ENCODE assay signal across 9 cellular contexts in genomic region chr15:60798821-60799220, GRCh38.
DNase-seq lines count a peak whose midpoint lies in the region; ATAC-seq, FAIRE-seq and TF ChIP-seq lines count a peak whose summit lies in the region.
"Had no signal": no experiment of that assay in that cellular context is flagged by ENCODE, and none has a peak within 500 bp of the region (broad histone marks: within the 10 kb centered on the region; RNA-seq: fewer than 3 reads in every experiment).

No MANE protein-coding gene starts in this region.

- no TSS peak for BruUV-seq in HepG2 (replicated peaks; lab: Mats Ljungman, UMichigan)

- 4% methylated on average over 4 of the region's 4 CpGs for WGBS in HepG2 (ENCODE audit: low lambda C conversion rate)

- H3K79me2 ChIP-seq in HepG2 (ENCODE audit: insufficient read depth, low read length) (no peaks in the 10 kb centered on the region), MM.1S (ENCODE audit: low read length) (no peaks in the 10 kb centered on the region)

- H3K27me3 ChIP-seq in AG04450 (ENCODE audit: control insufficient read depth, insufficient read depth, low read length), result no peaks in the 10 kb centered on the region
- peaks cover 0 to 3% of the 10 kb centered on the region in 2 experiments; a peak in 1 of 5 replicates for H3K27me3 ChIP-seq in HepG2 (ENCODE audit: control insufficient read depth in 1 of 2, insufficient read depth in 2 of 2, low read length in 2 of 2)
- H3K27me3 ChIP-seq in MM.1S (replicated peaks; ENCODE audit: insufficient read depth, low read length), result no peaks in the 10 kb centered on the region
- H3K27me3 ChIP-seq: right lobe of liver had no signal

- H2AFZ ChIP-seq in HepG2 (ENCODE audit: low read length) (no peak overlapping the region), MM.1S (ENCODE audit: low read length) (no peak overlapping the region)

- no peak for TF ChIP-seq POLR2A in HepG2 (IDR thresholded peaks at IDR 0.05; ENCODE audit: insufficient read depth in 1 of 2, low read depth in 2 of 2, low read length in 2 of 2)

- H3K36me3 ChIP-seq in HepG2 (replicated peaks in 1 of 2; ENCODE audit: control insufficient read depth in 1 of 2, insufficient read depth in 2 of 2, low read length in 2 of 2) (no peaks in the 10 kb centered on the region), MM.1S (replicated peaks; ENCODE audit: insufficient read depth, low read length) (no peaks in the 10 kb centered on the region)
- H3K36me3 ChIP-seq: right lobe of liver had no signal

- no peaks in the 10 kb centered on the region for H3F3A ChIP-seq in MM.1S (ENCODE audit: insufficient read depth, low read length)

- intact Hi-C loops in HepG2 (cut with micrococcal nuclease; ENCODE audit: unreplicated experiment), result no loop called here

- no peak overlapping the region for H3K4me3 ChIP-seq in AG04450 (ENCODE audit: low read depth, low read length)
- no peak overlapping the region for H3K4me3 ChIP-seq in HepG2 (replicated peaks in 1 of 3; ENCODE audit: insufficient read depth in 1 of 3, low read depth in 2 of 3, low read length in 3 of 3)
- H3K4me3 ChIP-seq in MM.1S (ENCODE audit: low read length), result no peak overlapping the region
- H3K4me3 ChIP-seq: right lobe of liver had no signal

- TF ChIP-seq EP300 in HepG2 (IDR thresholded peaks at IDR 0.05; ENCODE audit: low read depth in 2 of 2, low read length in 2 of 2), result no peak; a peak in 1 of 4 replicates
- no peak for TF ChIP-seq EP300 in HepG2 (CRISPR knock-in tag; IDR thresholded peaks at IDR 0.05; ENCODE audit: borderline replicate concordance)

- H4K20me1 ChIP-seq in HepG2 (ENCODE audit: insufficient read depth, low read length), result no peaks in the 10 kb centered on the region
- H4K20me1 ChIP-seq in MM.1S (ENCODE audit: insufficient read depth, low read length), result no peaks in the 10 kb centered on the region

- POLR2A ChIA-PET in AG04450 (lab: Yijun Ruan, JAX) (interaction anchor here (0.7 kb wide), 1 partner anchor 176 kb away, joined by 4 read pairs; no protein-coding TSS in a partner anchor), HepG2 (lab: Yijun Ruan, JAX) (interaction anchor here (1.0 kb wide), 1 partner anchor 208 kb away, joined by 4 read pairs; no protein-coding TSS in a partner anchor)

- peaks cover 13 to 35% of the 10 kb centered on the region in 2 donors for H3K36me3 Mint-ChIP-seq in activated naive CD4-positive, alpha-beta T cell treated with anti-CD3 and anti-CD28 coated beads, Interleukin-2, amount 50 U/mL, for 72 hours

- peak overlapping the region in 1 of 2 donors; percentile 99 for H3K27ac Mint-ChIP-seq in activated naive CD4-positive, alpha-beta T cell treated with anti-CD3 and anti-CD28 coated beads, Interleukin-2, amount 50 U/mL, for 72 hours

- H3K27ac ChIP-seq in AG04450 (ENCODE audit: low read depth, low read length), result no peak overlapping the region
- H3K27ac ChIP-seq in HepG2 (ENCODE audit: extremely low read length, insufficient read depth, low read length), result no peak overlapping the region
- no peak overlapping the region for H3K27ac ChIP-seq in MM.1S (ENCODE audit: low read length)

- in situ Hi-C loops in HepG2 (cut with HindIII; ENCODE audit: extremely low pct_ligation_motif_present, low pct_unique_long_range_greater_than_20kb), result no loop called here

- CTCF ChIA-PET in AG04450 (lab: Charles Lee), result interaction anchor here (0.7 to 1.6 kb wide), 3 partner anchors 11 to 1085 kb away, joined by 3 to 5 read pairs (median 4); no protein-coding TSS in a partner anchor
- CTCF ChIA-PET in HepG2 (lab: Yijun Ruan, JAX; ENCODE audit: low intra/inter-chr PET ratio, low total read pairs), result no interaction called here

- no peaks in the 10 kb centered on the region for H3K9me3 ChIP-seq in AG04450 (ENCODE audit: control insufficient read depth, insufficient read depth, low read length)
- H3K9me3 ChIP-seq in HepG2 (ENCODE audit: low read length), result 0 out of 2 replicates have a peak, but pooled peaks cover 6% of the 10 kb centered on the region
- no peaks in the 10 kb centered on the region for H3K9me3 ChIP-seq in MM.1S (replicated peaks; ENCODE audit: insufficient read depth, low read length)
- H3K9me3 ChIP-seq: right lobe of liver had no signal

- H3K9ac ChIP-seq in HepG2 (ENCODE audit: insufficient read depth, low read depth, low read length) (no peak overlapping the region), MM.1S (ENCODE audit: low read length) (no peak overlapping the region)

- DNase-seq in AG04450 (ENCODE audit: low read depth, low spot score) (peak; percentile 15), HepG2 (ENCODE audit: low spot score) (peak; percentile 25), D341Med (ENCODE audit: low spot score) (no peak), germinal center (ENCODE audit: low spot score) (no peak), MM.1S (no peak)
- DNase-seq in activated naive CD4-positive, alpha-beta T cell treated with anti-CD3 and anti-CD28 coated beads, Interleukin-2, amount 50 U/mL, for 72 hours (ENCODE audit: low spot score in 2 of 2), result peak; percentile 60 to 71
- DNase-seq: right lobe of liver had no signal

- ATAC-seq in GM21786 (IDR thresholded peaks at IDR 0.05; ENCODE audit: unreplicated experiment), result peak; percentile 56
- ATAC-seq in activated naive CD4-positive, alpha-beta T cell treated with anti-CD3 and anti-CD28 coated beads, Interleukin-2, amount 50 U/mL, for 72 hours, result peak; percentile 77 to 85
- peak; percentile 82 for ATAC-seq in HepG2
- ATAC-seq in HG02981 (IDR thresholded peaks at IDR 0.05; ENCODE audit: unreplicated experiment), result no peak

- TF ChIP-seq RAD21 in HepG2 (CRISPR knock-in tag; IDR thresholded peaks at IDR 0.05), result no peak

- no peak for FAIRE-seq in HepG2 (lab: Jason Lieb, UNC)

- H3K4me2 ChIP-seq in HepG2 (ENCODE audit: low read depth, low read length) (0 out of 2 replicates have a peak overlapping the region, but pooled peaks have one; percentile 16), MM.1S (ENCODE audit: low read depth, low read length) (no peak overlapping the region)

- H3K9me3 Mint-ChIP-seq in activated naive CD4-positive, alpha-beta T cell treated with anti-CD3 and anti-CD28 coated beads, Interleukin-2, amount 50 U/mL, for 72 hours, result peaks cover 6 to 8% of the 10 kb centered on the region in 2 donors

- H3K9me2 ChIP-seq in MM.1S (replicated peaks; ENCODE audit: insufficient read depth, low read length), result no peaks in the 10 kb centered on the region

- no peak for TF ChIP-seq CTCF in AG04450 (IDR thresholded peaks at IDR 0.05; ENCODE audit: low read depth, low read length)
- no peak for TF ChIP-seq CTCF in HepG2 (CRISPR knock-in tag; IDR thresholded peaks at IDR 0.05)
- TF ChIP-seq CTCF in MM.1S (IDR thresholded peaks at IDR 0.05; ENCODE audit: low read length), result no peak

- H3K4me1 ChIP-seq in HepG2 (ENCODE audit: insufficient read depth, low read length), result peaks cover 27% of the 10 kb centered on the region
- no peaks in the 10 kb centered on the region for H3K4me1 ChIP-seq in MM.1S (ENCODE audit: low read length)

TF ChIP-seq in HepG2, 621 proteins besides CTCF, POLR2A, EP300 and RAD21 (continues in another document):
- TF ChIP-seq IRF2 (CRISPR knock-in tag; IDR thresholded peaks at IDR 0.05), result 0 out of 2 replicates have a peak, but pooled peaks have one; percentile 31
- peak; percentile 63; the same call in 1 of the 2 replicates for TF ChIP-seq ARID5B (CRISPR knock-in tag; IDR thresholded peaks at IDR 0.05)
- TF ChIP-seq HES4 (CRISPR knock-in tag; IDR thresholded peaks at IDR 0.05; ENCODE audit: borderline replicate concordance), result no peak
- TF ChIP-seq ZNF788 (CRISPR knock-in tag; IDR thresholded peaks at IDR 0.05; ENCODE audit: borderline replicate concordance), result no peak
- no peak for TF ChIP-seq MXD1 (CRISPR knock-in tag; IDR thresholded peaks at IDR 0.05)
- 0 out of 4 replicates have a peak, but pooled peaks of 1 of the 2 experiments have one; percentile 10 for TF ChIP-seq NR2F1 (CRISPR knock-in tag; IDR thresholded peaks at IDR 0.05)
- TF ChIP-seq FOSL2 (CRISPR knock-in tag; IDR thresholded peaks at IDR 0.05), result peak; percentile 58

Comparison
In these comparisons a context has a peak if more than half of its experiments do, and no peak if none do; other contexts are left out.
1. DNase-seq: peak in AG04450 (single experiment), activated naive CD4-positive, alpha-beta T cell treated with anti-CD3 and anti-CD28 coated beads, Interleukin-2, amount 50 U/mL, for 72 hours (2 of 2) and HepG2 (single experiment); none in D341Med (single experiment), germinal center (single experiment) and MM.1S (single experiment).